Comparison of ENCODE assay signal across 18 cellular contexts in the genomic region with DNA sequence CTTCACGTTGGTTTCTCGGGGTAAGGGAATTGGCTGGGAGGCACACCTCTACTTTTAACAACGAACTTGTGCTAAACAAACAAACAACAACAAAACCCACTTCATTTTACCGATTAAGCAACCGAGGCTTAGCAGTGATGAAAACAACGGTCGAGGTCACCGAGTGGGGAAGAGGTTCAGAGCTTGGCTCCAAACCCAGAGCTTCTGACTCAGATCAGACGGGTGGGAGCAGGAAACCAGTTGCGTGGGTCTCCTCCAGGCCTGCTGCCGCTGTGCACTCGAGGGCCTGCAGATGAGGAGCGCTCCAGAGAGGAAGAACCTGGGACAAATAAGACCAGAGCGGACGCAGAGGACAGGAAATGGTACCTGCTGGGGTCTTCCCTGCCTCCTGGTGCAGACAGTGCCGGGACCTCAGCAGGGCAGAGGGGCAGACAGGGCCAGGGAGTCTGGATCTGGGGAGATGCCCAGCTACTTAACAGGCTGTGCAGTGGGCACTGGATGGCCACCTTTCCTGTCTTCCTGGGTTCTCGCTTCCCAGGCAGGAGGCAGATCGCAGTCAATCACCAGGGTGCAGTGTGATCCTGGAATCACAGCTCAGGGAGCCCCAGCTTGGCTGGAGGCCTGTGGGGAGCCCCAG.
DNase-seq lines count a peak whose midpoint lies in the region; ATAC-seq, FAIRE-seq and TF ChIP-seq lines count a peak whose summit lies in the region.
"Had no signal": no experiment of that assay in that cellular context is flagged by ENCODE, and none has a peak within 500 bp of the region (broad histone marks: within the 10 kb centered on the region; RNA-seq: fewer than 3 reads in every experiment).

No MANE protein-coding gene starts in this region.

- no peaks in the 10 kb centered on the region for H4K20me1 ChIP-seq in H1 (replicated peaks in 1 of 2; ENCODE audit: control insufficient read depth in 1 of 2, insufficient read depth in 2 of 2, low read length in 2 of 2)

- TF ChIP-seq POLR2A in NB4 (IDR thresholded peaks at IDR 0.05; ENCODE audit: extremely low read depth, insufficient read length) (no peak), H1 (IDR thresholded peaks at IDR 0.05; ENCODE audit: control extremely low read depth in 1 of 2, low read depth in 2 of 2, low read length in 2 of 2) (no peak)

- no peak overlapping the region for H2BK12ac ChIP-seq in H1 (ENCODE audit: low read depth, low read length)
- no peak overlapping the region for H2BK12ac ChIP-seq in neuronal stem cell (ENCODE audit: low read length)

- no peak overlapping the region for H3K23ac ChIP-seq in H1 (ENCODE audit: insufficient read length)
- no peak overlapping the region for H3K23ac ChIP-seq in neuronal stem cell (ENCODE audit: low read depth, low read length, poor library complexity)

- H3K4me1 Mint-ChIP-seq in CD4-positive, alpha-beta memory T cell: no peaks in the 10 kb centered on the region

- H3K79me1 ChIP-seq in H1 (ENCODE audit: low read depth, low read length) (no peaks in the 10 kb centered on the region), neuronal stem cell (ENCODE audit: low read depth, low read length) (no peaks in the 10 kb centered on the region)

- no peaks in the 10 kb centered on the region for H3K79me2 ChIP-seq in H1 (ENCODE audit: control insufficient read depth in 1 of 2, insufficient read depth in 2 of 2, low read length in 2 of 2)

- TF ChIP-seq EP300 in H1 (IDR thresholded peaks at IDR 0.05; ENCODE audit: borderline replicate concordance in 1 of 2, low read depth in 2 of 2, low read length in 2 of 2): no peak

- CTCF ChIA-PET in H1 (lab: Charles Lee; ENCODE audit: partially characterized antibody): interaction anchor here (1.9 kb wide), 1 partner anchor 237 kb away, joined by 5 read pairs; no protein-coding TSS in a partner anchor
- CTCF ChIA-PET in CD4-positive, alpha-beta memory T cell (lab: Charles Lee; ENCODE audit: partially characterized antibody): no interaction called here

- TF ChIP-seq RAD21 in H1 (IDR thresholded peaks at IDR 0.05 in 1 of 2, conservative IDR thresholded peaks at IDR 0.05 in 1 of 2; ENCODE audit: low read depth in 2 of 2, low read length in 2 of 2): no peak

- H2AK5ac ChIP-seq in H1 (ENCODE audit: low read depth, low read length): no peak overlapping the region
- peak overlapping the region; percentile 9 for H2AK5ac ChIP-seq in neuronal stem cell (ENCODE audit: low read depth, low read length)

- no peak overlapping the region for H2BK20ac ChIP-seq in H1 (ENCODE audit: low read length)

- H3K4me2 ChIP-seq in H1 (ENCODE audit: insufficient read depth in 1 of 2, low read depth in 2 of 2, low read length in 2 of 2) (no peak overlapping the region), neuronal stem cell (ENCODE audit: insufficient read depth, low read length, poor library complexity, severe bottlenecking) (no peak overlapping the region)

- H4K8ac ChIP-seq in H1 (ENCODE audit: extremely low read depth, insufficient read depth, low read length) (no peak overlapping the region; the same call in 1 of the 2 replicates), neuronal stem cell (ENCODE audit: low read depth, low read length) (peak overlapping the region; percentile 4)

- H3K27ac ChIP-seq in H1 (ENCODE audit: low read depth, low read length) (no peak overlapping the region), neuronal stem cell (replicated peaks; ENCODE audit: low read length) (no peak overlapping the region), foreskin keratinocyte (no peak overlapping the region)
- no peak overlapping the region for H3K27ac ChIP-seq in CD4-positive, alpha-beta memory T cell (ENCODE audit: low read depth, low read length)
- H3K27ac ChIP-seq: brain microvascular endothelial cell, esophagus muscularis mucosa, skin epidermis had no signal

- TF ChIP-seq CTCF in NB4 (IDR thresholded peaks at IDR 0.05; ENCODE audit: low read depth, low read length) (no peak), H1 (IDR thresholded peaks at IDR 0.05; ENCODE audit: control extremely low read depth in 1 of 3, insufficient read depth in 1 of 3, low read depth in 1 of 3, low read length in 3 of 3) (no peak), foreskin keratinocyte (conservative IDR thresholded peaks at IDR 0.05) (no peak)

- H3K9ac ChIP-seq in H1 (replicated peaks in 1 of 4; ENCODE audit: extremely low read depth in 1 of 4, low read depth in 3 of 4, low read length in 3 of 4) (no peak overlapping the region), neuronal stem cell (ENCODE audit: low read depth, low read length, poor library complexity) (no peak overlapping the region)

- H3K14ac ChIP-seq in H1 (ENCODE audit: insufficient read length) (no peak overlapping the region), neuronal stem cell (ENCODE audit: low read length) (no peak overlapping the region)

- POLR2A ChIA-PET in H1 (lab: Charles Lee; ENCODE audit: partially characterized antibody): interaction anchor here (1.0 kb wide), 1 partner anchor 10 kb away, joined by 3 read pairs; no protein-coding TSS in a partner anchor
- POLR2A ChIA-PET in CD4-positive, alpha-beta memory T cell (lab: Charles Lee; ENCODE audit: partially characterized antibody): no interaction called here

- peak; percentile 26 for DNase-seq in H7
- DNase-seq in NB4 (ENCODE audit: low read depth): peak; percentile 90
- DNase-seq in H1 (ENCODE audit: low read depth in 1 of 2, low spot score in 2 of 2): no peak
- no peak for DNase-seq in neuronal stem cell (ENCODE audit: low spot score)
- DNase-seq in CD4-positive, alpha-beta memory T cell: no peak
- DNase-seq in NCI-H1436 treated with DMSO at 0.1 percent for 48 hours (lab: John Stamatoyannopoulos, UW): no peak
- no peak for DNase-seq in foreskin keratinocyte
- DNase-seq: activated T-cell treated with anti-CD3 and anti-CD28 coated beads, Interleukin-2, amount 50 U/mL, for 1 hour; brain microvascular endothelial cell; Calu3; naive thymus-derived CD8-positive, alpha-beta T cell; NCI-H1417 treated with DMSO at 0.1 percent for 48 hours; NCI-H82; stimulated activated CD4-positive, alpha-beta T cell treated with anti-CD3 and anti-CD28 coated beads, Interleukin-2, amount 100 ng/mL, for 48 hours had no signal

- H3K27me3 ChIP-seq in H7 (ENCODE audit: control insufficient read depth, insufficient read depth, low read length) (no peaks in the 10 kb centered on the region), H1 (replicated peaks in 1 of 4; ENCODE audit: control insufficient read depth in 3 of 4, extremely low read depth in 1 of 4, insufficient read depth in 3 of 4, low read length in 3 of 4) (no peaks in the 10 kb centered on the region), neuronal stem cell (ENCODE audit: control insufficient read depth in 3 of 3, insufficient read depth in 3 of 3, low read depth in 1 of 3, low read length in 3 of 3) (no peaks in the 10 kb centered on the region), foreskin keratinocyte (no peaks in the 10 kb centered on the region)
- H3K27me3 ChIP-seq in CD4-positive, alpha-beta memory T cell (ENCODE audit: insufficient read depth, low read length): no peaks in the 10 kb centered on the region
- H3K27me3 ChIP-seq: brain microvascular endothelial cell, esophagus muscularis mucosa had no signal

- 0 out of 2 replicates have a peak overlapping the region, but pooled peaks have one; percentile 40 for H2AFZ ChIP-seq in H1 (ENCODE audit: low read length)
- no peak overlapping the region for H2AFZ ChIP-seq in neuronal stem cell (ENCODE audit: low read length)

- H3K9me3 ChIP-seq in H1 (ENCODE audit: insufficient read depth in 2 of 2, low read depth in 1 of 2, low read length in 1 of 2): peaks cover 0 to 5% of the 10 kb centered on the region in 2 experiments; a peak in 2 of 4 replicates
- H3K9me3 ChIP-seq in neuronal stem cell (replicated peaks in 1 of 2; ENCODE audit: control insufficient read depth in 2 of 2, insufficient read depth in 1 of 2, low read depth in 1 of 2, low read length in 2 of 2): no peaks in the 10 kb centered on the region
- H3K9me3 ChIP-seq in CD4-positive, alpha-beta memory T cell (ENCODE audit: control insufficient read depth in 1 of 2, low read length in 2 of 2): no peaks in the 10 kb centered on the region

- no peak overlapping the region for H4K91ac ChIP-seq in H1 (replicated peaks; ENCODE audit: insufficient read length, low read length)
- no peak overlapping the region for H4K91ac ChIP-seq in neuronal stem cell (ENCODE audit: low read depth, low read length, poor library complexity)

- no peak for ATAC-seq in foreskin keratinocyte
- ATAC-seq: naive thymus-derived CD8-positive, alpha-beta T cell had no signal

- H2BK5ac ChIP-seq in H1 (ENCODE audit: low read depth, low read length) (no peak overlapping the region), neuronal stem cell (ENCODE audit: low read length) (no peak overlapping the region)

- H3K23me2 ChIP-seq in H1 (ENCODE audit: low read depth, low read length): no peaks in the 10 kb centered on the region

- FAIRE-seq in H1 (lab: Jason Lieb, UNC): no peak

- H3K4me3 ChIP-seq in H7 (ENCODE audit: insufficient read depth, low read depth, low read length): no peak overlapping the region
- no peak overlapping the region for H3K4me3 ChIP-seq in NB4 (ENCODE audit: low read depth, low read length)
- no peak overlapping the region for H3K4me3 ChIP-seq in H1 (ENCODE audit: extremely low read depth in 1 of 4, insufficient read depth in 2 of 4, low read depth in 3 of 4, low read length in 4 of 4)
- H3K4me3 ChIP-seq in neuronal stem cell (ENCODE audit: low read length in 2 of 2): peak overlapping the region in 1 of 2 donors; percentile 5
- no peak overlapping the region for H3K4me3 ChIP-seq in CD4-positive, alpha-beta memory T cell (ENCODE audit: low read length in 2 of 2)
- H3K4me3 ChIP-seq: esophagus muscularis mucosa, skin epidermis had no signal

- H2BK15ac ChIP-seq in H1 (ENCODE audit: low read length): no peak overlapping the region
- H2BK15ac ChIP-seq in neuronal stem cell (ENCODE audit: low read length): no peak overlapping the region

- H3K27ac Mint-ChIP-seq in CD4-positive, alpha-beta memory T cell: no peak overlapping the region
- H3K27ac Mint-ChIP-seq: activated naive CD8-positive, alpha-beta T cell; progenitor cell of endocrine pancreas had no signal

- intact Hi-C loops in CD4-positive, alpha-beta memory T cell (cut with micrococcal nuclease): no loop called here

- H3K27me3 Mint-ChIP-seq in CD4-positive, alpha-beta memory T cell: no peaks in the 10 kb centered on the region
- H3K27me3 Mint-ChIP-seq: activated naive CD8-positive, alpha-beta T cell; naive thymus-derived CD8-positive, alpha-beta T cell; progenitor cell of endocrine pancreas had no signal

- no peaks in the 10 kb centered on the region for H3K36me3 ChIP-seq in H7 (replicated peaks; ENCODE audit: control insufficient read depth, insufficient read depth, low read length)
- no peaks in the 10 kb centered on the region for H3K36me3 ChIP-seq in H1 (ENCODE audit: control insufficient read depth in 2 of 4, insufficient read depth in 4 of 4, low read length in 3 of 4)
- no peaks in the 10 kb centered on the region for H3K36me3 ChIP-seq in neuronal stem cell (replicated peaks in 1 of 2; ENCODE audit: control insufficient read depth in 2 of 2, insufficient read depth in 2 of 2, low read length in 2 of 2)
- no peaks in the 10 kb centered on the region for H3K36me3 ChIP-seq in CD4-positive, alpha-beta memory T cell (ENCODE audit: insufficient read depth, low read length)
- H3K36me3 ChIP-seq: brain microvascular endothelial cell, esophagus muscularis mucosa had no signal

- H2BK120ac ChIP-seq in H1 (replicated peaks; ENCODE audit: low read depth, low read length) (no peak overlapping the region), neuronal stem cell (ENCODE audit: low read depth, low read length) (no peak overlapping the region)

- H3K18ac ChIP-seq in H1 (ENCODE audit: extremely low read depth, low read length) (no peak overlapping the region), neuronal stem cell (ENCODE audit: low read length) (peak overlapping the region; percentile 13)

- peaks cover 0 to 10% of the 10 kb centered on the region in 2 donors for H3K36me3 Mint-ChIP-seq in CD4-positive, alpha-beta memory T cell

- H3K4me3 Mint-ChIP-seq in CD4-positive, alpha-beta memory T cell: no peak overlapping the region
- H3K4me3 Mint-ChIP-seq: activated naive CD8-positive, alpha-beta T cell; naive thymus-derived CD8-positive, alpha-beta T cell had no signal

- H3K4ac ChIP-seq in H1 (replicated peaks; ENCODE audit: insufficient read length, low read depth, low read length): no peak overlapping the region
- no peak overlapping the region for H3K4ac ChIP-seq in neuronal stem cell (ENCODE audit: low read length)

- peaks cover 0 to 41% (median 32%) of the 10 kb centered on the region in 8 donors for H3K9me3 Mint-ChIP-seq in CD4-positive, alpha-beta memory T cell

- H3K4me1 ChIP-seq in H1 (replicated peaks in 1 of 4; ENCODE audit: control insufficient read depth in 3 of 4, insufficient read depth in 4 of 4, low read length in 3 of 4) (no peaks in the 10 kb centered on the region), neuronal stem cell (ENCODE audit: control insufficient read depth in 2 of 2, insufficient read depth in 1 of 2, low read depth in 1 of 2, low read length in 2 of 2) (no peaks in the 10 kb centered on the region), foreskin keratinocyte (peaks cover 3% of the 10 kb centered on the region)
- H3K4me1 ChIP-seq in CD4-positive, alpha-beta memory T cell (ENCODE audit: insufficient read depth, low read length): no peaks in the 10 kb centered on the region
- H3K4me1 ChIP-seq: esophagus muscularis mucosa had no signal

- no peak overlapping the region for H3K56ac ChIP-seq in H1 (replicated peaks; ENCODE audit: insufficient read length, low read depth, low read length)

- no peak overlapping the region for H4K5ac ChIP-seq in H1 (ENCODE audit: insufficient read length, low read depth, low read length)

- 95% methylated on average over 17 of the region's 18 CpGs; no CpG with 5 or more reads in 1 of the 2 experiments for WGBS in H1 (ENCODE audit: extremely low coverage in 1 of 2, insufficient coverage in 1 of 2, insufficient read length in 1 of 2, insufficient replicate concordance in 2 of 2, low coverage in 1 of 2, low lambda C conversion rate in 2 of 2, missing lambda C conversion rate in 1 of 2), 2 experiments
- WGBS in neuronal stem cell (ENCODE audit: extremely low coverage in 2 of 2, insufficient read length in 2 of 2, insufficient replicate concordance in 1 of 2), 2 donors: no CpG with 5 or more reads among the region's 18 CpGs

Comparison
In these comparisons a context has a peak if more than half of its experiments do, and no peak if none do; other contexts are left out.
1. DNase-seq: peak in H7 (single experiment) and NB4 (single experiment); none in H1 (0 of 2), neuronal stem cell (single experiment), CD4-positive, alpha-beta memory T cell (0 of 5), NCI-H1436 treated with DMSO at 0.1 percent for 48 hours (single experiment) and foreskin keratinocyte (0 of 2).